Comparison of ENCODE assay signal across 28 cellular contexts in the genomic region with DNA sequence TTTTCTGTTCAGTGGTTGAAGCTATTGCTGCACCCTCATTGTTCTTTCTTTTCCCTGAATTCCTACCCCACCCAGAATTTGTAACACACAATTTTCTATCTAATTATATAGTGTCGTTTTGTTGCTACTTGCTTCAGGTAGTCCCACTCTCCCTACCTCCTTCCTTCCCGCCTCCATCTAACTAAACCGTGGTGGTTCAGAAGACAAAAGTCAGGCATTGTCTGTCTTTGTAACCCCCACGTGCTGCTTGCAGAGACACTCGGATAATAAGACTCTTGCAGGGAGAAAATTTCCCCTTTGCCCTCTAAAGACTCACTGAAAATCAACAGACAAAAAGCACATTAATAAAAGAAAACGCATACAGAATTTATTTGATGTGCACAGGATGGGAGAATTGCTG.
"Had no signal": no experiment of that assay in that cellular context is flagged by ENCODE, and none has a peak within 500 bp of the region (broad histone marks: within the 10 kb centered on the region; RNA-seq: fewer than 3 reads in every experiment).

No MANE protein-coding gene starts in this region.

- H3K4me1 Mint-ChIP-seq: activated CD4-positive, alpha-beta memory T cell treated with anti-CD3 and anti-CD28 coated beads, Interleukin-2, amount 10 ng/mL, durations not matched to agents 7 days and 5 days; activated CD4-positive, alpha-beta T cell treated with anti-CD3 and anti-CD28 coated beads for 36 hours; activated CD4-positive, alpha-beta T cell treated with anti-CD3 and anti-CD28 coated beads, Interleukin-2, amount 10 ng/mL, durations not matched to agents 24 days and 14 days; activated naive CD4-positive, alpha-beta T cell treated with anti-CD3 and anti-CD28 coated beads, Interleukin-2, amount 10 ng/mL, durations not matched to agents 7 days and 5 days; activated naive CD8-positive, alpha-beta T cell treated with anti-CD3 and anti-CD28 coated beads, Interleukin-2, amount 10 ng/mL, durations not matched to agents 7 days and 5 days had no signal

- H3K9me3 ChIP-seq: ascending aorta, colonic mucosa, esophagus squamous epithelium, gastroesophageal sphincter had no signal

- H3K4me3 Mint-ChIP-seq: activated CD4-positive, alpha-beta memory T cell treated with anti-CD3 and anti-CD28 coated beads, Interleukin-2, amount 10 ng/mL, durations not matched to agents 7 days and 5 days; activated CD4-positive, alpha-beta T cell treated with anti-CD3 and anti-CD28 coated beads for 36 hours; activated CD4-positive, alpha-beta T cell treated with anti-CD3 and anti-CD28 coated beads, Interleukin-2, amount 10 ng/mL, durations not matched to agents 24 days and 14 days; activated naive CD4-positive, alpha-beta T cell treated with anti-CD3 and anti-CD28 coated beads, Interleukin-2, amount 10 ng/mL, durations not matched to agents 7 days and 5 days; activated naive CD8-positive, alpha-beta T cell treated with anti-CD3 and anti-CD28 coated beads, Interleukin-2, amount 10 ng/mL, durations not matched to agents 7 days and 5 days; activated T-cell treated with anti-CD3 and anti-CD28 coated beads, Interleukin-2, amount 50 U/mL, for 24 hours; activated T-cell treated with anti-CD3 and anti-CD28 coated beads, Interleukin-2, amount 50 U/mL, for 72 hours; brain had no signal

- H3K9me3 Mint-ChIP-seq: activated CD4-positive, alpha-beta memory T cell treated with anti-CD3 and anti-CD28 coated beads, Interleukin-2, amount 10 ng/mL, durations not matched to agents 7 days and 5 days; activated CD4-positive, alpha-beta T cell treated with anti-CD3 and anti-CD28 coated beads, Interleukin-2, amount 10 ng/mL, durations not matched to agents 24 days and 14 days; activated naive CD4-positive, alpha-beta T cell treated with anti-CD3 and anti-CD28 coated beads, Interleukin-2, amount 10 ng/mL, durations not matched to agents 7 days and 5 days; activated naive CD4-positive, alpha-beta T cell treated with anti-CD3 and anti-CD28 coated beads, Interleukin-2, amount 50 U/mL, for 72 hours; activated T-cell treated with anti-CD3 and anti-CD28 coated beads, Interleukin-2, amount 50 U/mL, for 24 hours; activated T-cell treated with anti-CD3 and anti-CD28 coated beads, Interleukin-2, amount 50 U/mL, for 72 hours had no signal

- H3K4me1 ChIP-seq: ascending aorta, breast epithelium, colonic mucosa, esophagus squamous epithelium, gastroesophageal sphincter had no signal

- H3K27me3 Mint-ChIP-seq: brain had no signal

- H3K27me3 ChIP-seq: ascending aorta, breast epithelium, cardiac muscle cell, colonic mucosa had no signal

- H3K4me3 ChIP-seq: ascending aorta, breast epithelium, cardiac muscle cell, colonic mucosa, esophagus squamous epithelium, gastroesophageal sphincter had no signal

- H3K36me3 Mint-ChIP-seq: activated naive CD4-positive, alpha-beta T cell treated with anti-CD3 and anti-CD28 coated beads, Interleukin-2, amount 10 ng/mL, durations not matched to agents 7 days and 5 days; activated naive CD4-positive, alpha-beta T cell treated with anti-CD3 and anti-CD28 coated beads, Interleukin-2, amount 50 U/mL, for 72 hours; activated naive CD8-positive, alpha-beta T cell treated with anti-CD3 and anti-CD28 coated beads, Interleukin-2, amount 10 ng/mL, durations not matched to agents 7 days and 5 days; brain had no signal

- DNase-seq: activated CD4-positive, alpha-beta memory T cell treated with anti-CD3 and anti-CD28 coated beads, Interleukin-2, amount 10 ng/mL, durations not matched to agents 7 days and 5 days; activated CD4-positive, alpha-beta T cell treated with anti-CD3 and anti-CD28 coated beads for 36 hours; activated CD4-positive, alpha-beta T cell treated with anti-CD3 and anti-CD28 coated beads, Interleukin-2, amount 10 ng/mL, durations not matched to agents 24 days and 14 days; activated CD4-positive, alpha-beta T cell treated with anti-CD3 and anti-CD28 coated beads, Interleukin-2, amount 50 U/mL, for 4 hours; activated CD4-positive, CD25-positive, alpha-beta regulatory T cell; activated CD4-positive, CD25-positive, alpha-beta regulatory T cell treated with anti-CD3 and anti-CD28 coated beads, Interleukin-2, amount 50 U/mL, for 72 hours; activated CD8-positive, alpha-beta memory T cell treated with anti-CD3 and anti-CD28 coated beads, Interleukin-2, amount 50 U/mL, for 48 hours; activated gamma-delta T cell; activated naive CD4-positive, alpha-beta T cell; activated naive CD4-positive, alpha-beta T cell treated with anti-CD3 and anti-CD28 coated beads, Interleukin-2, amount 10 ng/mL, durations not matched to agents 7 days and 5 days; activated naive CD8-positive, alpha-beta T cell treated with anti-CD3 and anti-CD28 coated beads, Interleukin-2, amount 10 ng/mL, durations not matched to agents 7 days and 5 days; activated T-cell treated with anti-CD3 and anti-CD28 coated beads for 4 hours; activated T-cell treated with anti-CD3 and anti-CD28 coated beads, Interleukin-2, amount 50 U/mL, for 24 hours; activated T-cell treated with anti-CD3 and anti-CD28 coated beads, Interleukin-2, amount 50 U/mL, for 72 hours; central memory CD4-positive, alpha-beta T cell; cerebellar nuclear complex; colonic mucosa; effector CD8-positive, alpha-beta T cell; esophagus squamous epithelium; foreskin melanocyte; T-helper 2 cell had no signal

- ATAC-seq: activated CD4-positive, alpha-beta T cell treated with anti-CD3 and anti-CD28 coated beads for 36 hours; activated naive CD4-positive, alpha-beta T cell treated with anti-CD3 and anti-CD28 coated beads, Interleukin-2, amount 50 U/mL, for 72 hours; activated T-cell treated with anti-CD3 and anti-CD28 coated beads, Interleukin-2, amount 50 U/mL, for 72 hours; gastroesophageal sphincter had no signal

- H3K27ac ChIP-seq: ascending aorta, breast epithelium, cardiac muscle cell, colonic mucosa, epithelial cell of prostate, esophagus squamous epithelium, gastroesophageal sphincter had no signal

- H3K27ac Mint-ChIP-seq: activated CD4-positive, alpha-beta memory T cell treated with anti-CD3 and anti-CD28 coated beads, Interleukin-2, amount 10 ng/mL, durations not matched to agents 7 days and 5 days; activated CD4-positive, alpha-beta T cell treated with anti-CD3 and anti-CD28 coated beads for 36 hours; activated CD4-positive, alpha-beta T cell treated with anti-CD3 and anti-CD28 coated beads, Interleukin-2, amount 10 ng/mL, durations not matched to agents 24 days and 14 days; activated naive CD4-positive, alpha-beta T cell treated with anti-CD3 and anti-CD28 coated beads, Interleukin-2, amount 10 ng/mL, durations not matched to agents 7 days and 5 days; activated naive CD4-positive, alpha-beta T cell treated with anti-CD3 and anti-CD28 coated beads, Interleukin-2, amount 50 U/mL, for 72 hours; activated naive CD8-positive, alpha-beta T cell treated with anti-CD3 and anti-CD28 coated beads, Interleukin-2, amount 10 ng/mL, durations not matched to agents 7 days and 5 days; activated T-cell treated with anti-CD3 and anti-CD28 coated beads, Interleukin-2, amount 50 U/mL, for 24 hours; activated T-cell treated with anti-CD3 and anti-CD28 coated beads, Interleukin-2, amount 50 U/mL, for 72 hours; brain had no signal

- H3K36me3 ChIP-seq: ascending aorta, breast epithelium, cardiac muscle cell, colonic mucosa, esophagus squamous epithelium, gastroesophageal sphincter had no signal
